5 cellular contexts compared by ENCODE assay signal in the genomic region with DNA sequence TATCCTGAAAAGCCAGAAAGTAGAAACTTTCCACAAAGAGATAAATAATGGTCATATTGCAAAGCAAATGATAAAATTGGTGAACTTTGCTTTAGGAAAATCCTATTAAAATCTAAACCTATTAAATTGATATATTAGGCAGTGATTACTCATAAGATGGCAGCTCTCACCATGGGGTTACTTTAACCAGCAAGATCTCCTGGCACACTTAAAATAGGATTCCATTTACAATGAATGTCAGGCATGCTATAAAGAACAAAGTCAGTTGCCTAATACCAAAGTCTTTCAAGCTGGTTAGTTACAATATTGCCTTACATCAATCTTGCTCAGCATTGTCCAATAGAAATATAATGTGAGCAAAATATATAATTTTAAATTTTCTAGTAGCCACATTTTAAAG.
"Had no signal": no experiment of that assay in that cellular context is flagged by ENCODE, and none has a peak within 500 bp of the region (broad histone marks: within the 10 kb centered on the region; RNA-seq: fewer than 3 reads in every experiment).

No MANE protein-coding gene starts in this region.

- H3K27ac ChIP-seq: HL-60 had no signal

- DNase-seq: IMR-90, KBM-7, KG1 had no signal

- H3K4me3 ChIP-seq: K562 had no signal
